18 cellular contexts compared by ENCODE assay signal in the genomic region with DNA sequence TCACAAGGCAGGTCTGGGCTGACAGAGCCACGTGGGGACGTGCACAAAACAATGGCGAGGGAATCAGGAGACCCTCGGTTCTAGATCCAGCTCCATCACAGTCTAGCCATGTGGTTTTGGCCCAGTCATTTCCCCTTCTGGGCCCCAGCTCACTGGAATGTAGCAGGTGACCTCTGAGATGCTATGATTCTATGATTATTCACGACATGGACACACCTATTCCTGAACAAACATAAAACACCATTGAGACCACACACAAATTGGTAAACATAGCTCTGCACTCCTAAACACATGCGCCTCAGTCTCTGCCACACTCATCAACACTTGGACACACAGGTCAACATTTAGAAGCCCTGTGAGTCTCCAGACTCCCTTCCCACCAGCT. TPM values are rescaled to one million over a fixed set of nuclear protein-coding genes. Genes with fewer than 3 reads are reported as not detected.
A peak's percentile ranks its signal among the peaks of the same experiment; 100 is the strongest.
DNase-seq lines count a peak whose midpoint lies in the region; ATAC-seq and TF ChIP-seq lines count a peak whose summit lies in the region.
"Had no signal": no experiment of that assay in that cellular context is flagged by ENCODE, and none has a peak within 500 bp of the region (broad histone marks: within the 10 kb centered on the region; RNA-seq: fewer than 3 reads in every experiment).

No MANE protein-coding gene starts in this region.

- no peaks in the 10 kb centered on the region for H3K36me3 Mint-ChIP-seq in brain

- H3K27me3 ChIP-seq in gastrocnemius medialis, result no peaks in the 10 kb centered on the region

- intact Hi-C loops in gastrocnemius medialis (cut with DNase I; ENCODE audit: low total_unique reads), result no loop called here

- TF ChIP-seq POLR2A in gastrocnemius medialis (IDR thresholded peaks at IDR 0.05), result no peak

- no peak for TF ChIP-seq CTCF in brain (conservative IDR thresholded peaks at IDR 0.05)
- no peak for TF ChIP-seq CTCF in gastrocnemius medialis (IDR thresholded peaks at IDR 0.05 in 4 of 5, conservative IDR thresholded peaks at IDR 0.05 in 1 of 5)

- H3K9me3 ChIP-seq in gastrocnemius medialis, result no peaks in the 10 kb centered on the region

- H3K27ac ChIP-seq in gastrocnemius medialis, result peak overlapping the region; percentile 84 to 87 (median 86)
- H3K27ac ChIP-seq: 22Rv1 had no signal

- no peak overlapping the region for H3K4me3 ChIP-seq in gastrocnemius medialis
- H3K4me3 ChIP-seq: GM12878 had no signal

- ATAC-seq in gastrocnemius medialis, result no peak
- ATAC-seq: GM12878 had no signal

- peaks cover 91% of the 10 kb centered on the region for H3K4me1 Mint-ChIP-seq in brain

- H3K4me3 Mint-ChIP-seq in brain, result peak overlapping the region in 2 of 5 experiments; percentile 9 to 24
- H3K4me3 Mint-ChIP-seq: IgD-negative memory B cell had no signal

- peaks cover 2% of the 10 kb centered on the region for H3K27me3 Mint-ChIP-seq in brain

- DNase-seq in DMS53 (lab: John Stamatoyannopoulos, UW), result peak; percentile 13
- DNase-seq in DMS53 treated with DMSO at 0.1 percent for 48 hours (lab: John Stamatoyannopoulos, UW; ENCODE audit: unreplicated experiment), result no peak
- DNase-seq in kidney tubule cell (ENCODE audit: low spot score), result peak; percentile 79
- no peak for DNase-seq in gastrocnemius medialis
- DNase-seq in NOMO-1 treated with DMSO at 0.1 percent for 48 hours (lab: John Stamatoyannopoulos, UW; ENCODE audit: unreplicated experiment), result no peak
- no peak for DNase-seq in NCI-H748 (lab: John Stamatoyannopoulos, UW; ENCODE audit: unreplicated experiment)
- DNase-seq in NOMO-1 treated with dmso at 0.1 percent for 144 hours (lab: John Stamatoyannopoulos, UW; ENCODE audit: unreplicated experiment), result no peak
- DNase-seq: C1 segment of cervical spinal cord, GOT3, MV-4-11, NCI-H1417 treated with DMSO at 0.1 percent for 48 hours, NCI-H2029 treated with DMSO at 0.1 percent for 48 hours, NCI-H510A had no signal

- no peaks in the 10 kb centered on the region for H3K36me3 ChIP-seq in gastrocnemius medialis

- H3K27ac Mint-ChIP-seq in brain, result peak overlapping the region; percentile 11 to 99 (median 98)
- H3K27ac Mint-ChIP-seq: IgD-negative memory B cell had no signal

- peaks cover 32 to 51% of the 10 kb centered on the region in 2 donors for H3K4me1 ChIP-seq in gastrocnemius medialis

- H3K9me3 Mint-ChIP-seq in brain, result no peaks in the 10 kb centered on the region
- H3K9me3 Mint-ChIP-seq: IgD-negative memory B cell had no signal

- in situ Hi-C loops in gastrocnemius medialis (cut with MboI; ENCODE audit: low sequenced_read_pairs in 4 of 4), result no loop called here

RNA-seq across cellular contexts. Expression of a gene that starts 9.0 kb away (rescaled TPM):
- polyA plus RNA-seq in brain (ENCODE audit: insufficient read depth, low read depth, low replicate concordance), result 1.4 TPM
- 1 to 10 TPM; 2.3 to 7.4 (median 2.8) TPM for total RNA-seq in gastrocnemius medialis
- polyA plus RNA-seq: IgD-negative memory B cell had no signal

RNA-seq across cellular contexts. Expression of a gene that starts 36.0 kb away (rescaled TPM):
- 0.63 TPM for polyA plus RNA-seq in brain (ENCODE audit: insufficient read depth, low read depth, low replicate concordance)
- not detected for total RNA-seq in gastrocnemius medialis
- total RNA-seq: RPMI7951 had no signal
- polyA plus RNA-seq: IgD-negative memory B cell had no signal

Comparison
In these comparisons a context has a peak if more than half of its experiments do, and no peak if none do; other contexts are left out.
1. DNase-seq: peak in DMS53 (single experiment) and kidney tubule cell (single experiment); none in DMS53 treated with DMSO at 0.1 percent for 48 hours (single experiment), gastrocnemius medialis (0 of 2), NOMO-1 treated with DMSO at 0.1 percent for 48 hours (single experiment), NCI-H748 (single experiment) and NOMO-1 treated with dmso at 0.1 percent for 144 hours (single experiment).